ENCODE assay signal across 26 cellular contexts in genomic region chr2:99921903-99922302, GRCh38.
"Had no signal": no experiment of that assay in that cellular context is flagged by ENCODE, and none has a peak within 500 bp of the region (broad histone marks: within the 10 kb centered on the region; RNA-seq: fewer than 3 reads in every experiment).

No MANE protein-coding gene starts in this region.

- H3K27ac Mint-ChIP-seq: T-cell had no signal

- H3K27ac ChIP-seq: HL-60, KMS-11, RWPE1 had no signal

- H3K9me3 ChIP-seq: SK-N-SH had no signal

- H3K4me3 Mint-ChIP-seq: T-cell had no signal

- H3K4me2 ChIP-seq: KMS-11, SK-N-SH had no signal

- H3K27me3 Mint-ChIP-seq: T-cell had no signal

- FAIRE-seq: HTR-8/SVneo had no signal

- H3K4me1 Mint-ChIP-seq: T-cell had no signal

- H3K9ac ChIP-seq: KMS-11, SK-N-SH had no signal

- ATAC-seq: Panc1, PC-3, T-cell had no signal

- DNase-seq: Kasumi-1, MV-4-11, NCI-H1048, NCI-H1105, NCI-H1417, NCI-H146, NCI-H1694 treated with DMSO at 0.1 percent for 48 hours, NCI-H1930, NCI-H2081, NCI-H2107, NCI-H226, NCI-H446, NCI-H510A, NCI-H524 treated with DMSO at 0.1 percent for 48 hours, NCI-H69, NCI-H774, PC-3, SHP77, SK-N-SH, SW 1271, T-cell had no signal
